9 cellular contexts compared by ENCODE assay signal in genomic region chr20:18794428-18794787, GRCh38. TPM values are rescaled to one million over a fixed set of nuclear protein-coding genes. Genes with fewer than 3 reads are reported as not detected.
DNase-seq lines count a peak whose midpoint lies in the region; FAIRE-seq and TF ChIP-seq lines count a peak whose summit lies in the region.
"Had no signal": no experiment of that assay in that cellular context is flagged by ENCODE, and none has a peak within 500 bp of the region (broad histone marks: within the 10 kb centered on the region; RNA-seq: fewer than 3 reads in every experiment).

No MANE protein-coding gene starts in this region.

- H3K9me3 ChIP-seq in ascending aorta, result no peaks in the 10 kb centered on the region
- peaks cover 0 to 3% (median 0%) of the 10 kb centered on the region in 3 donors for H3K9me3 ChIP-seq in tibial artery

- peak overlapping the region; percentile 93 for H3K4me3 Mint-ChIP-seq in activated T-cell treated with anti-CD3 and anti-CD28 coated beads, Interleukin-2, amount 50 U/mL, for 24 hours

- H3K4me1 Mint-ChIP-seq in activated T-cell treated with anti-CD3 and anti-CD28 coated beads, Interleukin-2, amount 50 U/mL, for 24 hours (ENCODE audit: low read depth), result peaks cover 25% of the 10 kb centered on the region

- WGBS in lower leg skin, 2 donors, result 55 to 61% methylated on average over 3 of the region's 3 CpGs

- H3K27me3 ChIP-seq in ascending aorta, result no peaks in the 10 kb centered on the region
- H3K27me3 ChIP-seq in tibial artery, result no peaks in the 10 kb centered on the region

- TF ChIP-seq CTCF in ascending aorta (IDR thresholded peaks at IDR 0.05) (no peak), lower leg skin (IDR thresholded peaks at IDR 0.05) (no peak), tibial artery (IDR thresholded peaks at IDR 0.05) (no peak)

- H3K9me3 Mint-ChIP-seq in activated T-cell treated with anti-CD3 and anti-CD28 coated beads, Interleukin-2, amount 50 U/mL, for 24 hours, result peaks cover 9% of the 10 kb centered on the region

- intact Hi-C loops in ascending aorta (cut with DNase I) (loop anchor here (2.0 to 10.0 kb wide), 5 partner anchors 63 to 1260 kb away; partner anchors contain the start of genes CFAP61, CRNKL1, DZANK1 and POLR3F), lower leg skin (cut with DNase I; ENCODE audit: low total_unique reads) (no loop called here), tibial artery (cut with DNase I; ENCODE audit: low total_unique reads) (no loop called here)

- H3K27ac Mint-ChIP-seq in activated T-cell treated with anti-CD3 and anti-CD28 coated beads, Interleukin-2, amount 50 U/mL, for 24 hours, result peak overlapping the region; percentile 96

- H3K27ac ChIP-seq in ascending aorta, result peak overlapping the region; percentile 78 to 80
- peak overlapping the region; percentile 80 to 93 for H3K27ac ChIP-seq in tibial artery

- H3K4me3 ChIP-seq in ascending aorta (peak overlapping the region; percentile 63 to 79), lower leg skin (ENCODE audit: low read depth, poor library complexity, severe bottlenecking) (peak overlapping the region; percentile 66), tibial artery (peak overlapping the region; percentile 60 to 78)

- H3K27me3 Mint-ChIP-seq in activated T-cell treated with anti-CD3 and anti-CD28 coated beads, Interleukin-2, amount 50 U/mL, for 24 hours, result peaks cover 21% of the 10 kb centered on the region

- FAIRE-seq in HTR-8/SVneo (lab: Jason Lieb, UNC), result no peak
- FAIRE-seq: TTC549 had no signal

- H3K36me3 Mint-ChIP-seq in activated T-cell treated with anti-CD3 and anti-CD28 coated beads, Interleukin-2, amount 50 U/mL, for 24 hours (ENCODE audit: low read depth), result peaks cover 8% of the 10 kb centered on the region

- no peak for DNase-seq in activated T-cell treated with anti-CD3 and anti-CD28 coated beads, Interleukin-2, amount 50 U/mL, for 24 hours
- DNase-seq in activated T-cell treated with anti-CD3 and anti-CD28 coated beads for 4 hours, result no peak
- no peak for DNase-seq in ascending aorta (ENCODE audit: low spot score in 2 of 2)
- DNase-seq in lower leg skin (ENCODE audit: low spot score in 2 of 2), result no peak
- DNase-seq in tibial artery, result no peak
- no peak for DNase-seq in DMS 273 (lab: John Stamatoyannopoulos, UW; ENCODE audit: unreplicated experiment)
- DNase-seq in SK-N-DZ (ENCODE audit: low spot score), result no peak
- DNase-seq in HTR-8/SVneo (ENCODE audit: insufficient read length, low spot score), result no peak

- H3K36me3 ChIP-seq in ascending aorta (no peaks in the 10 kb centered on the region), tibial artery (no peaks in the 10 kb centered on the region)

- TF ChIP-seq POLR2A in lower leg skin (IDR thresholded peaks at IDR 0.05), result no peak

- peaks cover 0 to 3% of the 10 kb centered on the region in 2 donors for H3K4me1 ChIP-seq in ascending aorta
- peaks cover 0 to 15% (median 5%) of the 10 kb centered on the region in 4 donors for H3K4me1 ChIP-seq in tibial artery

RNA-seq across cellular contexts. Expression of gene SCP2D1, which starts 19.2 kb away (rescaled TPM):
- not detected for total RNA-seq in ascending aorta
- not detected for total RNA-seq in lower leg skin
- polyA plus RNA-seq in SK-N-DZ (2014; cell fraction: cytosol; rRNA removed), result not detected in 2 replicates
- not detected in 2 replicates for polyA plus RNA-seq in SK-N-DZ (2014; cell fraction: nucleus; rRNA removed)
